1 cellular context compared by ENCODE assay signal in genomic region chr4:73844352-73844751, GRCh38.
TF ChIP-seq lines count a peak whose summit lies in the region.

No MANE protein-coding gene starts in this region.

TF ChIP-seq in SK-N-SH treated with all-trans-retinoic acid at 6 μM for 48 hours, 23 proteins besides CTCF, POLR2A, EP300 and RAD21 (continued from another document):
- no peak for TF ChIP-seq ZNF70 (CRISPR knock-in tag; IDR thresholded peaks at IDR 0.05)
- TF ChIP-seq ESRRG (CRISPR knock-in tag; IDR thresholded peaks at IDR 0.05) = no peak
- TF ChIP-seq ZNF565 (CRISPR knock-in tag; conservative IDR thresholded peaks at IDR 0.05; ENCODE audit: low read depth) = no peak
- TF ChIP-seq, protein P1, sequence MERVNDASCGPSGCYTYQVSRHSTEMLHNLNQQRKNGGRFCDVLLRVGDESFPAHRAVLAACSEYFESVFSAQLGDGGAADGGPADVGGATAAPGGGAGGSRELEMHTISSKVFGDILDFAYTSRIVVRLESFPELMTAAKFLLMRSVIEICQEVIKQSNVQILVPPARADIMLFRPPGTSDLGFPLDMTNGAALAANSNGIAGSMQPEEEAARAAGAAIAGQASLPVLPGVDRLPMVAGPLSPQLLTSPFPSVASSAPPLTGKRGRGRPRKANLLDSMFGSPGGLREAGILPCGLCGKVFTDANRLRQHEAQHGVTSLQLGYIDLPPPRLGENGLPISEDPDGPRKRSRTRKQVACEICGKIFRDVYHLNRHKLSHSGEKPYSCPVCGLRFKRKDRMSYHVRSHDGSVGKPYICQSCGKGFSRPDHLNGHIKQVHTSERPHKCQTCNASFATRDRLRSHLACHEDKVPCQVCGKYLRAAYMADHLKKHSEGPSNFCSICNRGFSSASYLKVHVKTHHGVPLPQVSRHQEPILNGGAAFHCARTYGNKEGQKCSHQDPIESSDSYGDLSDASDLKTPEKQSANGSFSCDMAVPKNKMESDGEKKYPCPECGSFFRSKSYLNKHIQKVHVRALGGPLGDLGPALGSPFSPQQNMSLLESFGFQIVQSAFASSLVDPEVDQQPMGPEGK (CRISPR knock-in tag; IDR thresholded peaks at IDR 0.05; ENCODE audit: borderline replicate concordance) = no peak
- TF ChIP-seq ARNTL (CRISPR knock-in tag; IDR thresholded peaks at IDR 0.05; ENCODE audit: borderline replicate concordance, low read depth) = no peak
- TF ChIP-seq, protein P2, sequence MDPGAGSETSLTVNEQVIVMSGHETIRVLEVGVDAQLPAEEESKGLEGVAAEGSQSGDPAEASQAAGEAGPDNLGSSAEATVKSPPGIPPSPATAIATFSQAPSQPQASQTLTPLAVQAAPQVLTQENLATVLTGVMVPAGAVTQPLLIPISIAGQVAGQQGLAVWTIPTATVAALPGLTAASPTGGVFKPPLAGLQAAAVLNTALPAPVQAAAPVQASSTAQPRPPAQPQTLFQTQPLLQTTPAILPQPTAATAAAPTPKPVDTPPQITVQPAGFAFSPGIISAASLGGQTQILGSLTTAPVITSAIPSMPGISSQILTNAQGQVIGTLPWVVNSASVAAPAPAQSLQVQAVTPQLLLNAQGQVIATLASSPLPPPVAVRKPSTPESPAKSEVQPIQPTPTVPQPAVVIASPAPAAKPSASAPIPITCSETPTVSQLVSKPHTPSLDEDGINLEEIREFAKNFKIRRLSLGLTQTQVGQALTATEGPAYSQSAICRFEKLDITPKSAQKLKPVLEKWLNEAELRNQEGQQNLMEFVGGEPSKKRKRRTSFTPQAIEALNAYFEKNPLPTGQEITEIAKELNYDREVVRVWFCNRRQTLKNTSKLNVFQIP (CRISPR knock-in tag; IDR thresholded peaks at IDR 0.05; ENCODE audit: borderline replicate concordance, low read depth) = no peak
- TF ChIP-seq ZNF8 (CRISPR knock-in tag; IDR thresholded peaks at IDR 0.05) = no peak
- TF ChIP-seq CSDC2 (CRISPR knock-in tag; IDR thresholded peaks at IDR 0.05) = no peak
- no peak for TF ChIP-seq TCF4 (CRISPR knock-in tag; IDR thresholded peaks at IDR 0.05; ENCODE audit: borderline replicate concordance)
- TF ChIP-seq, protein P3, sequence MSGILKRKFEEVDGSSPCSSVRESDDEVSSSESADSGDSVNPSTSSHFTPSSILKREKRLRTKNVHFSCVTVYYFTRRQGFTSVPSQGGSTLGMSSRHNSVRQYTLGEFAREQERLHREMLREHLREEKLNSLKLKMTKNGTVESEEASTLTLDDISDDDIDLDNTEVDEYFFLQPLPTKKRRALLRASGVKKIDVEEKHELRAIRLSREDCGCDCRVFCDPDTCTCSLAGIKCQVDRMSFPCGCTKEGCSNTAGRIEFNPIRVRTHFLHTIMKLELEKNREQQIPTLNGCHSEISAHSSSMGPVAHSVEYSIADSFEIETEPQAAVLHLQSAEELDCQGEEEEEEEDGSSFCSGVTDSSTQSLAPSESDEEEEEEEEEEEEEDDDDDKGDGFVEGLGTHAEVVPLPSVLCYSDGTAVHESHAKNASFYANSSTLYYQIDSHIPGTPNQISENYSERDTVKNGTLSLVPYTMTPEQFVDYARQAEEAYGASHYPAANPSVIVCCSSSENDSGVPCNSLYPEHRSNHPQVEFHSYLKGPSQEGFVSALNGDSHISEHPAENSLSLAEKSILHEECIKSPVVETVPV (CRISPR knock-in tag; IDR thresholded peaks at IDR 0.05) = no peak
